1 cellular context compared by ENCODE assay signal in genomic region chr10:88090568-88091214, GRCh38.
TF ChIP-seq lines count a peak whose summit lies in the region.

No MANE protein-coding gene starts in this region.

TF ChIP-seq in HepG2, 621 proteins besides CTCF, POLR2A, EP300 and RAD21 (continued from another document):
- no peak for TF ChIP-seq REL (CRISPR knock-in tag; conservative IDR thresholded peaks at IDR 0.05)
- no peak for TF ChIP-seq ZNF607 (CRISPR knock-in tag; IDR thresholded peaks at IDR 0.05; ENCODE audit: borderline replicate concordance)
- TF ChIP-seq, protein P1, sequence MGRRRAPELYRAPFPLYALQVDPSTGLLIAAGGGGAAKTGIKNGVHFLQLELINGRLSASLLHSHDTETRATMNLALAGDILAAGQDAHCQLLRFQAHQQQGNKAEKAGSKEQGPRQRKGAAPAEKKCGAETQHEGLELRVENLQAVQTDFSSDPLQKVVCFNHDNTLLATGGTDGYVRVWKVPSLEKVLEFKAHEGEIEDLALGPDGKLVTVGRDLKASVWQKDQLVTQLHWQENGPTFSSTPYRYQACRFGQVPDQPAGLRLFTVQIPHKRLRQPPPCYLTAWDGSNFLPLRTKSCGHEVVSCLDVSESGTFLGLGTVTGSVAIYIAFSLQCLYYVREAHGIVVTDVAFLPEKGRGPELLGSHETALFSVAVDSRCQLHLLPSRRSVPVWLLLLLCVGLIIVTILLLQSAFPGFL (CRISPR knock-in tag; IDR thresholded peaks at IDR 0.05) = no peak
- TF ChIP-seq MYNN (CRISPR knock-in tag; IDR thresholded peaks at IDR 0.05; ENCODE audit: low read depth) = no peak
- no peak for TF ChIP-seq ZMYM4 (CRISPR knock-in tag; IDR thresholded peaks at IDR 0.05)
